Comparison of ENCODE assay signal across 8 cellular contexts in the genomic region with DNA sequence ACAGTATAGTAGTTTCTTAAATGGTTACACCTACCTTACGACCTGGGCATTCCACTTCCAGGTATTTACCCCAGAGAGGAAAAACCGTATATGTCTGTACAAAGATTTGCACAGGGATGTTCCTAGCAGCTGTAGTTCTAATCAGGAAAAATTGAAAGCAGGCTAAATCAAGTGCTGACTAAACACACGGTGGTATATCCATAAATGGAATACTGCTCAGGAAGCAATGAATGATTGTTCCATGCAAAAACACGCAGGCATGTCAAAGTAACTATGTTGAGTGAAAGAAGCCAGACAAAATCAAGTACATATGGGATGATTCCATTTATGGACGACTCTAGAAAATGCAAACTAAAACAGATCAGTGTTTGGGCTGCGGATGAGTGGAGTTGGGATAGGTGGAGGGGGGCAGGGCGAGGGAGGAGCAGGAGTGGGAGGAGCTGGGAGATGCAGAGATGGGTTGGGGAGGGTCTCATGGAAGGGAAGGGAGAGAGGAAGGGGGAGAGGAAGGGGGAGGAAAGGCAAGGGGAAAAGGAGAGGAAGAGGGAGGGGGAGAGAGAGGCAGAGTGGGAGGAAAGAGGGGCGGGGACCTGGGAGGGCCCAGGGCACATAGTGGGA. TPM values are rescaled to one million over a fixed set of nuclear protein-coding genes. Genes with fewer than 3 reads are reported as not detected.
DNase-seq lines count a peak whose midpoint lies in the region; ATAC-seq, FAIRE-seq and TF ChIP-seq lines count a peak whose summit lies in the region.

No MANE protein-coding gene starts in this region.

- no peak overlapping the region for H3K27ac ChIP-seq in HepG2 (ENCODE audit: extremely low read length, insufficient read depth, low read length)
- no peak overlapping the region for H3K27ac ChIP-seq in right lobe of liver
- peak overlapping the region; percentile 44 to 56 for H3K27ac ChIP-seq in mucosa of rectum (ENCODE audit: low read depth in 2 of 2, low read length in 2 of 2)
- peak overlapping the region; percentile 95 for H3K27ac ChIP-seq in vagina

- peaks cover 20% of the 10 kb centered on the region for H3K4me1 Mint-ChIP-seq in MCF 10A (ENCODE audit: insufficient read depth, unreplicated experiment)

- H3K9me3 ChIP-seq in HepG2 (ENCODE audit: low read length) (peaks cover 4% of the 10 kb centered on the region; the same call in 1 of the 2 replicates), right lobe of liver (no peaks in the 10 kb centered on the region), mucosa of rectum (ENCODE audit: control insufficient read depth in 2 of 2, low read length in 2 of 2) (no peaks in the 10 kb centered on the region), vagina (no peaks in the 10 kb centered on the region)

- in situ Hi-C loops in HepG2 (cut with HindIII; ENCODE audit: extremely low pct_ligation_motif_present, low pct_unique_long_range_greater_than_20kb): no loop called here

- TF ChIP-seq RAD21 in HepG2 (CRISPR knock-in tag; IDR thresholded peaks at IDR 0.05): no peak

- H3K9ac ChIP-seq in HepG2 (ENCODE audit: insufficient read depth, low read depth, low read length) (no peak overlapping the region), mucosa of rectum (ENCODE audit: low read depth in 1 of 2, low read length in 2 of 2) (no peak overlapping the region)

- H3K4me1 ChIP-seq in HepG2 (ENCODE audit: insufficient read depth, low read length) (peaks cover 46% of the 10 kb centered on the region), right lobe of liver (peaks cover 0 to 24% (median 4%) of the 10 kb centered on the region in 4 donors), mucosa of rectum (ENCODE audit: control insufficient read depth in 2 of 2, insufficient read depth in 2 of 2, low read length in 2 of 2) (peaks cover 10 to 17% of the 10 kb centered on the region in 2 donors), vagina (peaks cover 24% of the 10 kb centered on the region)

- DNase-seq in HepG2 (ENCODE audit: low spot score) (no peak), right lobe of liver (no peak), MCF 10A (ENCODE audit: unreplicated experiment) (no peak), vagina (ENCODE audit: extremely low spot score in 2 of 2) (peak in 1 of 2 donors; percentile 96), dedifferentiated amniotic fluid mesenchymal stem cell (ENCODE audit: extremely low spot score) (no peak), KG1 (lab: John Stamatoyannopoulos, UW) (no peak)

- H3K79me2 ChIP-seq in HepG2 (ENCODE audit: insufficient read depth, low read length): peaks cover 9% of the 10 kb centered on the region

- TF ChIP-seq POLR2A in HepG2 (IDR thresholded peaks at IDR 0.05; ENCODE audit: insufficient read depth in 1 of 2, low read depth in 2 of 2, low read length in 2 of 2) (no peak), right lobe of liver (IDR thresholded peaks at IDR 0.05) (no peak), vagina (IDR thresholded peaks at IDR 0.05) (no peak)

- H3K36me3 ChIP-seq in HepG2 (replicated peaks in 1 of 2; ENCODE audit: control insufficient read depth in 1 of 2, insufficient read depth in 2 of 2, low read length in 2 of 2) (no peaks in the 10 kb centered on the region), right lobe of liver (no peaks in the 10 kb centered on the region), mucosa of rectum (ENCODE audit: control insufficient read depth in 2 of 2, insufficient read depth in 2 of 2, low read length in 2 of 2) (no peaks in the 10 kb centered on the region), vagina (no peaks in the 10 kb centered on the region)

- TF ChIP-seq CTCF in HepG2 (CRISPR knock-in tag; IDR thresholded peaks at IDR 0.05) (no peak), right lobe of liver (IDR thresholded peaks at IDR 0.05) (no peak), MCF 10A (IDR thresholded peaks at IDR 0.05; ENCODE audit: unreplicated experiment) (no peak), vagina (IDR thresholded peaks at IDR 0.05) (no peak)

- peak; percentile 11; the same call in 2 of the 3 replicates for ATAC-seq in HepG2
- no peak for ATAC-seq in right lobe of liver
- no peak for ATAC-seq in GM18858 (IDR thresholded peaks at IDR 0.05; ENCODE audit: unreplicated experiment)

- FAIRE-seq in HepG2 (lab: Jason Lieb, UNC): no peak

- H3K27ac Mint-ChIP-seq in MCF 10A (ENCODE audit: low read depth, unreplicated experiment): peak overlapping the region; percentile 92

- POLR2A ChIA-PET in HepG2 (lab: Yijun Ruan, JAX): no interaction called here
- POLR2A ChIA-PET in MCF 10A (lab: Yijun Ruan, JAX): interaction anchor here (1.7 kb wide), 1 partner anchor 14 kb away, joined by 6 read pairs; no protein-coding TSS in a partner anchor

- H3K4me3 Mint-ChIP-seq in MCF 10A (ENCODE audit: unreplicated experiment): peak overlapping the region; percentile 94

- H3K4me3 ChIP-seq in HepG2 (replicated peaks in 1 of 3; ENCODE audit: insufficient read depth in 1 of 3, low read depth in 2 of 3, low read length in 3 of 3) (peak overlapping the region; percentile 3 to 81 (median 19); a peak in 4 of 6 replicates), right lobe of liver (no peak overlapping the region), mucosa of rectum (ENCODE audit: low read length in 2 of 2) (peak overlapping the region; percentile 32 to 75), vagina (peak overlapping the region; percentile 55 to 92)

- H2AFZ ChIP-seq in HepG2 (ENCODE audit: low read length): peak overlapping the region; percentile 44

- H3K27me3 ChIP-seq in HepG2 (ENCODE audit: control insufficient read depth in 1 of 2, insufficient read depth in 2 of 2, low read length in 2 of 2) (no peaks in the 10 kb centered on the region), right lobe of liver (no peaks in the 10 kb centered on the region), mucosa of rectum (ENCODE audit: control insufficient read depth in 2 of 2, insufficient read depth in 2 of 2, low read length in 2 of 2) (no peaks in the 10 kb centered on the region), vagina (no peaks in the 10 kb centered on the region)

- TF ChIP-seq EP300 in HepG2 (IDR thresholded peaks at IDR 0.05; ENCODE audit: low read depth in 2 of 2, low read length in 2 of 2): no peak
- no peak for TF ChIP-seq EP300 in HepG2 (CRISPR knock-in tag; IDR thresholded peaks at IDR 0.05; ENCODE audit: borderline replicate concordance)

- H3K27me3 Mint-ChIP-seq in MCF 10A (ENCODE audit: insufficient read depth, unreplicated experiment): no peaks in the 10 kb centered on the region

- BruUV-seq in HepG2 (replicated peaks; lab: Mats Ljungman, UMichigan) (no TSS peak), MCF 10A (replicated peaks; lab: Mats Ljungman, UMichigan) (no TSS peak)

- no peaks in the 10 kb centered on the region for H3K9me3 Mint-ChIP-seq in MCF 10A (ENCODE audit: unreplicated experiment)

- CTCF ChIA-PET in HepG2 (lab: Yijun Ruan, JAX; ENCODE audit: low intra/inter-chr PET ratio, low total read pairs): no interaction called here
- CTCF ChIA-PET in MCF 10A (lab: Yijun Ruan, JAX): no interaction called here

- intact Hi-C loops in HepG2 (cut with micrococcal nuclease; ENCODE audit: unreplicated experiment): loop anchor here (5.0 kb wide), 1 partner anchor 62 kb away; no protein-coding TSS in a partner anchor
- intact Hi-C loops in right lobe of liver (cut with DNase I): no loop called here
- intact Hi-C loops in MCF 10A (cut with micrococcal nuclease): no loop called here
- intact Hi-C loops in vagina (cut with DNase I): loop anchor here (10.0 kb wide), 3 partner anchors 340 to 1560 kb away; a partner anchor contains a TSS

- no peaks in the 10 kb centered on the region for H4K20me1 ChIP-seq in HepG2 (ENCODE audit: insufficient read depth, low read length)

- peaks cover 9% of the 10 kb centered on the region for H3K36me3 Mint-ChIP-seq in MCF 10A (ENCODE audit: insufficient read depth, unreplicated experiment)

- 10% methylated on average over 8 of the region's 8 CpGs for WGBS in HepG2 (ENCODE audit: low lambda C conversion rate)
- WGBS in right lobe of liver (ENCODE audit: insufficient coverage, low coverage, low lambda C conversion rate, missing lambda C conversion rate): 27% methylated on average over 8 of the region's 8 CpGs

- H3K4me2 ChIP-seq in HepG2 (ENCODE audit: low read depth, low read length): peak overlapping the region; percentile 61

TF ChIP-seq in HepG2, 621 proteins besides CTCF, POLR2A, EP300 and RAD21:
- TF ChIP-seq MTA3 (CRISPR knock-in tag; IDR thresholded peaks at IDR 0.05) (no peak), ZNF556 (CRISPR knock-in tag; IDR thresholded peaks at IDR 0.05; ENCODE audit: borderline replicate concordance) (0 out of 2 replicates have a peak, but pooled peaks have one; percentile 1)

RNA-seq across cellular contexts. Expression of a gene that starts 0.5 kb away (rescaled TPM):
- total RNA-seq in HepG2 (2016; rRNA removed; fragmentation: Illumina TruSeq; extraction: Trizol) (5.2 and 8.3 TPM in 2 replicates), right lobe of liver (10 to 100 TPM; 15.3 to 40.2 (median 31.7) TPM), MCF 10A (2022) (19.0 TPM in 2 replicates), vagina (15.2 TPM)
- total RNA-seq in HepG2 (2016; cell fraction: cytosol; rRNA removed; fragmentation: Illumina TruSeq; extraction: Trizol; ENCODE audit: low read depth): 2.9 and 3.6 TPM in 2 replicates
- 6.5 and 7.4 TPM in 2 replicates for total RNA-seq in HepG2 (2016; cell fraction: insoluble cytoplasmic fraction; rRNA removed; fragmentation: Illumina TruSeq; extraction: Trizol)
- total RNA-seq in HepG2 (2016; cell fraction: membrane; rRNA removed; fragmentation: Illumina TruSeq; extraction: Trizol): 5.4 and 7.8 TPM in 2 replicates
- total RNA-seq in HepG2 (2016; cell fraction: nucleus; rRNA removed; fragmentation: Illumina TruSeq; extraction: Trizol): 3.2 and 6.3 TPM in 2 replicates
- 22.1 and 23.3 TPM in 2 replicates for polyA plus RNA-seq in HepG2 (2011; rRNA removed)
- 13.6 and 15.3 TPM in 2 replicates for polyA plus RNA-seq in HepG2 (2011; cell fraction: cytosol; rRNA removed)
- 7.6 and 10.5 TPM in 2 replicates for polyA plus RNA-seq in HepG2 (2011; cell fraction: nucleus; rRNA removed)
- 11.5 and 14.6 TPM in 2 replicates for polyA plus RNA-seq in HepG2 (2012)
- 6.2 and 9.1 TPM in 2 replicates for polyA plus RNA-seq in HepG2 (2016; cell fraction: cytosol; fragmentation: Illumina TruSeq; extraction: Trizol; ENCODE audit: low read depth)
- 7.0 and 7.6 TPM in 2 replicates for polyA plus RNA-seq in HepG2 (2016; cell fraction: insoluble cytoplasmic fraction; fragmentation: Illumina TruSeq; extraction: Trizol; ENCODE audit: low read depth)
- polyA plus RNA-seq in HepG2 (2016; cell fraction: membrane; fragmentation: Illumina TruSeq; extraction: Trizol; ENCODE audit: low read depth): 7.7 and 12.3 TPM in 2 replicates
- polyA plus RNA-seq in HepG2 (2016; cell fraction: nucleus; fragmentation: Illumina TruSeq; extraction: Trizol; ENCODE audit: insufficient read depth, low read depth): 11.1 and 15.3 TPM in 2 replicates
- 9.2 and 16.2 TPM in 2 replicates for polyA minus RNA-seq in HepG2 (2011; rRNA and poly(A)+ RNA removed; ENCODE audit: low replicate concordance)
- polyA minus RNA-seq in HepG2 (2011; cell fraction: cytosol; rRNA and poly(A)+ RNA removed): 2.2 and 6.8 TPM in 2 replicates
- polyA minus RNA-seq in HepG2 (2011; cell fraction: nucleus; rRNA and poly(A)+ RNA removed): 0.90 and 3.7 TPM in 2 replicates

Comparison
In these comparisons a context has a peak if more than half of its experiments do, and no peak if none do; other contexts are left out.
1. H3K4me3 ChIP-seq: peak in HepG2 (3 of 3), mucosa of rectum (2 of 2) and vagina (2 of 2); none in right lobe of liver (0 of 3).
2. intact Hi-C loops: an anchor here in HepG2 (5.0 kb wide) and vagina (10.0 kb wide); none called in right lobe of liver and MCF 10A.
3. H3K27ac ChIP-seq: peak in mucosa of rectum (2 of 2) and vagina (single experiment); none in HepG2 (single experiment) and right lobe of liver (0 of 3).